ENCODE assay signal across 22 cellular contexts in the genomic region with DNA sequence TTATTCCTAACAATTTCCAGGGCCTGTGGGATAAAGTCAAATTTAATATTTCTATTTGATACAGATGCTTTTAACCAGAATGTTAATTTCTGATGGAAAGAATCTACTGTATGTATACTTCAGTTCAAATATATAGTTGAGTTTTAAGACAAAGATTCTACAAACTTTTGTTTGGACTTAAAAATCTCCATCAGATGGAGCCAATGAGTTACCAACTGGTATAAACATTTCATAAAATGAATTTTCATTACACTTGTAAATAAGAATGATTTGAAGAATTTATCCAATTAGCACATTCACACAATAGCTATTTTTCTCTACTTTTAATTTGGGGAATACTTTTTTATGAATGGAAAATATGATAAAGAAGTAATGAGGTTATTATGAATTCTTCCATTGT.
DNase-seq lines count a peak whose midpoint lies in the region; ATAC-seq and TF ChIP-seq lines count a peak whose summit lies in the region.
"Had no signal": no experiment of that assay in that cellular context is flagged by ENCODE, and none has a peak within 500 bp of the region (broad histone marks: within the 10 kb centered on the region; RNA-seq: fewer than 3 reads in every experiment).

No MANE protein-coding gene starts in this region.

- TF ChIP-seq POLR2A in prostate gland (IDR thresholded peaks at IDR 0.05), result no peak

- ATAC-seq in GM18868 (IDR thresholded peaks at IDR 0.05; ENCODE audit: unreplicated experiment), result no peak
- ATAC-seq: A549; CD8-positive, alpha-beta T cell; K562; SK-N-SH treated with all-trans-retinoic acid at 6 μM for 48 hours had no signal

- in situ Hi-C loops in HAP-1 (cut with MboI; ENCODE audit: low sequenced_read_pairs), result no loop called here

- no peaks in the 10 kb centered on the region for H3K36me3 ChIP-seq in HAP-1 (replicated peaks)
- no peaks in the 10 kb centered on the region for H3K36me3 ChIP-seq in prostate gland
- H3K36me3 ChIP-seq: BLaER1 had no signal

- H3K36me3 Mint-ChIP-seq in osteocyte (ENCODE audit: unreplicated experiment), result peaks cover 4% of the 10 kb centered on the region
- H3K36me3 Mint-ChIP-seq: CD8-positive, alpha-beta T cell had no signal

- intact Hi-C loops in prostate gland (cut with DNase I), result no loop called here

- peaks cover 9% of the 10 kb centered on the region for H3K9me3 Mint-ChIP-seq in osteocyte (ENCODE audit: unreplicated experiment)

- H3K27ac Mint-ChIP-seq in osteocyte (ENCODE audit: unreplicated experiment), result peak overlapping the region; percentile 59
- H3K27ac Mint-ChIP-seq: CD8-positive, alpha-beta T cell had no signal

- H3K4me1 ChIP-seq in HAP-1, result peaks cover 31% of the 10 kb centered on the region
- H3K4me1 ChIP-seq in prostate gland (replicated peaks), result no peaks in the 10 kb centered on the region
- H3K4me1 ChIP-seq: A549, BLaER1 had no signal

- H3K27ac ChIP-seq in VCaP (no peak overlapping the region), prostate gland (no peak overlapping the region)
- H3K27ac ChIP-seq: A549, BLaER1, RWPE1 had no signal

- H3K4me1 Mint-ChIP-seq in osteocyte (ENCODE audit: unreplicated experiment), result peaks cover 74% of the 10 kb centered on the region

- no peaks in the 10 kb centered on the region for H3K27me3 Mint-ChIP-seq in osteocyte (ENCODE audit: unreplicated experiment)

- DNase-seq in ELR (ENCODE audit: low read depth) (peak; percentile 26), epithelial cell of proximal tubule (ENCODE audit: low read depth) (no peak), osteocyte (ENCODE audit: extremely low spot score, unreplicated experiment) (no peak), HAP-1 (ENCODE audit: low spot score in 2 of 2) (no peak), prostate gland (ENCODE audit: low spot score) (no peak)
- DNase-seq: CD8-positive, alpha-beta T cell; GDM1; H7; MM.1S; NCI-H1092; NCI-H1436; NCI-H1930; NCI-H2227 treated with DMSO at 0.1 percent for 48 hours; NCI-H510A; SIG-M5 had no signal

- peak; percentile 35 for TF ChIP-seq CTCF in VCaP (conservative IDR thresholded peaks at IDR 0.05)
- TF ChIP-seq CTCF in epithelial cell of proximal tubule (conservative IDR thresholded peaks at IDR 0.05; ENCODE audit: low read depth, low read length), result peak; percentile 32
- TF ChIP-seq CTCF in osteocyte (IDR thresholded peaks at IDR 0.05), result peak; percentile 44
- no peak for TF ChIP-seq CTCF in prostate gland (IDR thresholded peaks at IDR 0.05)

- H3K27me3 ChIP-seq in HAP-1 (ENCODE audit: low read depth) (no peaks in the 10 kb centered on the region), prostate gland (replicated peaks; ENCODE audit: insufficient read depth) (no peaks in the 10 kb centered on the region)
- H3K27me3 ChIP-seq: BLaER1 had no signal

- H3K4me3 Mint-ChIP-seq in osteocyte (ENCODE audit: unreplicated experiment), result no peak overlapping the region
- H3K4me3 Mint-ChIP-seq: CD8-positive, alpha-beta T cell had no signal

- no peak overlapping the region for H3K4me3 ChIP-seq in epithelial cell of proximal tubule (ENCODE audit: low read depth, low read length)
- H3K4me3 ChIP-seq in HAP-1, result no peak overlapping the region
- H3K4me3 ChIP-seq in prostate gland, result no peak overlapping the region
- H3K4me3 ChIP-seq: A549, BLaER1, K562 had no signal

- no peaks in the 10 kb centered on the region for H3K9me3 ChIP-seq in HAP-1
- no peaks in the 10 kb centered on the region for H3K9me3 ChIP-seq in prostate gland
- H3K9me3 ChIP-seq: A549, BLaER1 had no signal

Comparison
In these comparisons a context has a peak if more than half of its experiments do, and no peak if none do; other contexts are left out.
1. CTCF ChIP-seq: peak in VCaP (single experiment), epithelial cell of proximal tubule (single experiment) and osteocyte (single experiment); none in prostate gland (0 of 4).